Comparison of ENCODE assay signal across 1 cellular context in genomic region chr2:11075221-11075620, GRCh38.
TF ChIP-seq lines count a peak whose summit lies in the region.

No MANE protein-coding gene starts in this region.

TF ChIP-seq in IMR-90, 13 proteins besides CTCF, POLR2A, EP300 and RAD21:
- no peak for TF ChIP-seq MAZ (IDR thresholded peaks at IDR 0.05; ENCODE audit: borderline replicate concordance, low read depth, low read length)
- no peak for TF ChIP-seq FOS (IDR thresholded peaks at IDR 0.05; ENCODE audit: low read depth, low read length)
- no peak for TF ChIP-seq RCOR1 (IDR thresholded peaks at IDR 0.05; ENCODE audit: insufficient replicate concordance, low read length)
- TF ChIP-seq NFE2L2 (IDR thresholded peaks at IDR 0.05; ENCODE audit: low read depth, low read length): no peak
- TF ChIP-seq ELK1 (IDR thresholded peaks at IDR 0.05; ENCODE audit: borderline replicate concordance, low read depth, low read length): no peak
- no peak for TF ChIP-seq SMC3 (IDR thresholded peaks at IDR 0.05; ENCODE audit: low read depth, low read length)
- no peak for TF ChIP-seq MXI1 (IDR thresholded peaks at IDR 0.05; ENCODE audit: borderline replicate concordance, low read depth, low read length)
- no peak for TF ChIP-seq CEBPB (IDR thresholded peaks at IDR 0.05; ENCODE audit: low read depth, low read length)
- TF ChIP-seq RFX5 (IDR thresholded peaks at IDR 0.05; ENCODE audit: low read depth, low read length): no peak
- TF ChIP-seq MAFK (IDR thresholded peaks at IDR 0.05; ENCODE audit: low read depth, low read length): no peak
- no peak for TF ChIP-seq USF2 (IDR thresholded peaks at IDR 0.05; ENCODE audit: low read depth, low read length)
- TF ChIP-seq BHLHE40 (IDR thresholded peaks at IDR 0.05; ENCODE audit: low read depth, low read length): no peak
- TF ChIP-seq CHD1 (IDR thresholded peaks at IDR 0.05; ENCODE audit: low read depth, low read length): no peak
